Comparison of ENCODE assay signal across 11 cellular contexts in genomic region chr6:44117397-44118128, GRCh38. TPM values are rescaled to one million over a fixed set of nuclear protein-coding genes. Genes with fewer than 3 reads are reported as not detected.
DNase-seq lines count a peak whose midpoint lies in the region; ATAC-seq and TF ChIP-seq lines count a peak whose summit lies in the region.
"Had no signal": no experiment of that assay in that cellular context is flagged by ENCODE, and none has a peak within 500 bp of the region (broad histone marks: within the 10 kb centered on the region; RNA-seq: fewer than 3 reads in every experiment).

No MANE protein-coding gene starts in this region.

- H3K36me3 ChIP-seq in hepatocyte (replicated peaks; ENCODE audit: insufficient read depth, low read depth) (no peaks in the 10 kb centered on the region), skeletal muscle tissue (ENCODE audit: control insufficient read depth in 3 of 3, insufficient read depth in 3 of 3, low read length in 3 of 3) (peaks cover 14 to 16% (median 15%) of the 10 kb centered on the region in 3 donors)

- peaks cover 58% of the 10 kb centered on the region for H4K20me1 ChIP-seq in hepatocyte (ENCODE audit: insufficient read depth, poor library complexity, severe bottlenecking)

- peaks cover 24% of the 10 kb centered on the region for H3K36me3 Mint-ChIP-seq in activated T-cell treated with anti-CD3 and anti-CD28 coated beads, Interleukin-2, amount 50 U/mL, for 4 hours (ENCODE audit: insufficient read depth)

- no peaks in the 10 kb centered on the region for H3K9me3 ChIP-seq in hepatocyte (ENCODE audit: low read depth)
- H3K9me3 ChIP-seq in skeletal muscle tissue (ENCODE audit: control insufficient read depth in 3 of 3, low read length in 3 of 3): no peaks in the 10 kb centered on the region

- H3K4me3 ChIP-seq in hepatocyte: no peak overlapping the region
- H3K4me3 ChIP-seq in skeletal muscle tissue (ENCODE audit: low read length in 3 of 3): no peak overlapping the region

- H3K9me2 ChIP-seq in hepatocyte (replicated peaks; ENCODE audit: insufficient read depth): no peaks in the 10 kb centered on the region

- no peaks in the 10 kb centered on the region for H3K9me3 Mint-ChIP-seq in activated T-cell treated with anti-CD3 and anti-CD28 coated beads, Interleukin-2, amount 50 U/mL, for 4 hours

- DNase-seq in EH (ENCODE audit: low read depth) (peak; percentile 45), RPMI8226 (peak; percentile 75), hepatocyte (ENCODE audit: low spot score) (no peak), left ventricle myocardium superior (no peak), iPS-NIHi11 (ENCODE audit: low spot score) (no peak), iPS-NIHi7 (ENCODE audit: extremely low spot score) (no peak)
- no peak for DNase-seq in activated T-cell treated with anti-CD3 and anti-CD28 coated beads, Interleukin-2, amount 50 U/mL, for 4 hours
- DNase-seq: activated CD4-positive, CD25-positive, alpha-beta regulatory T cell had no signal

- TF ChIP-seq CTCF in hepatocyte (IDR thresholded peaks at IDR 0.05; ENCODE audit: poor library complexity): no peak

- H3K27me3 ChIP-seq in hepatocyte (no peaks in the 10 kb centered on the region), skeletal muscle tissue (ENCODE audit: control insufficient read depth in 3 of 3, insufficient read depth in 3 of 3, low read length in 3 of 3) (no peaks in the 10 kb centered on the region)

- H3K4me2 ChIP-seq in hepatocyte: peak overlapping the region; percentile 31

- H3K4me1 Mint-ChIP-seq in activated T-cell treated with anti-CD3 and anti-CD28 coated beads, Interleukin-2, amount 50 U/mL, for 4 hours (ENCODE audit: low read depth): peaks cover 55% of the 10 kb centered on the region

- intact Hi-C loops in left ventricle myocardium superior (cut with micrococcal nuclease): no loop called here

- H2AFZ ChIP-seq in hepatocyte: no peak overlapping the region

- peak overlapping the region in 1 of 3 donors; percentile 26 for H3K9ac ChIP-seq in skeletal muscle tissue (ENCODE audit: low read depth in 1 of 3, low read length in 3 of 3)

- H3K79me2 ChIP-seq in hepatocyte: peaks cover 86% of the 10 kb centered on the region

- 70% methylated on average over 6 of the region's 6 CpGs for WGBS in hepatocyte (ENCODE audit: low lambda C conversion rate, missing lambda C conversion rate)

- no peak for ATAC-seq in left ventricle myocardium superior
- ATAC-seq in activated T-cell treated with anti-CD3 and anti-CD28 coated beads, Interleukin-2, amount 50 U/mL, for 4 hours: no peak

- H3K4me1 ChIP-seq in hepatocyte (ENCODE audit: insufficient read depth): peaks cover 36% of the 10 kb centered on the region
- H3K4me1 ChIP-seq in skeletal muscle tissue (ENCODE audit: control insufficient read depth in 3 of 3, insufficient read depth in 3 of 3, low read length in 3 of 3): peaks cover 63 to 84% (median 82%) of the 10 kb centered on the region in 3 donors

- no peak overlapping the region for H3K4me3 Mint-ChIP-seq in activated T-cell treated with anti-CD3 and anti-CD28 coated beads, Interleukin-2, amount 50 U/mL, for 4 hours

- no peaks in the 10 kb centered on the region for H3K27me3 Mint-ChIP-seq in activated T-cell treated with anti-CD3 and anti-CD28 coated beads, Interleukin-2, amount 50 U/mL, for 4 hours (ENCODE audit: low read depth)

- H3K27ac ChIP-seq in hepatocyte: peak overlapping the region; percentile 79
- H3K27ac ChIP-seq in skeletal muscle tissue (ENCODE audit: low read depth, low read length): peak overlapping the region; percentile 78

RNA-seq across cellular contexts. Expression of gene MRPL14, which starts 9.7 kb away (rescaled TPM):
- total RNA-seq in hepatocyte: 58.3 and 64.3 TPM in 2 replicates
- 106 and 124 TPM in 2 replicates for polyA plus RNA-seq in hepatocyte
- 57.4 TPM for total RNA-seq in skeletal muscle tissue
- 38.8 TPM for total RNA-seq in left ventricle myocardium superior
- total RNA-seq in activated T-cell treated with anti-CD3 and anti-CD28 coated beads, Interleukin-2, amount 50 U/mL, for 4 hours: 10 to 100 TPM; 51.0 to 87.9 (median 56.6) TPM

RNA-seq across cellular contexts. Expression of gene TMEM63B, which starts 9.8 kb away (rescaled TPM):
- total RNA-seq in hepatocyte: 31.8 and 43.5 TPM in 2 replicates
- 28.7 and 31.4 TPM in 2 replicates for polyA plus RNA-seq in hepatocyte
- total RNA-seq in skeletal muscle tissue: 11.5 TPM
- 47.3 TPM for total RNA-seq in left ventricle myocardium superior
- 10 to 100 TPM; 17.4 to 22.6 (median 17.5) TPM for total RNA-seq in activated T-cell treated with anti-CD3 and anti-CD28 coated beads, Interleukin-2, amount 50 U/mL, for 4 hours

RNA-seq across cellular contexts. Expression of gene CAPN11, which starts 41.1 kb away (rescaled TPM):
- total RNA-seq in hepatocyte: 0.16 and 0.23 TPM in 2 replicates
- 0.13 and 0.39 TPM in 2 replicates for polyA plus RNA-seq in hepatocyte
- total RNA-seq in skeletal muscle tissue: 0.52 TPM
- total RNA-seq in left ventricle myocardium superior: 0.40 TPM
- under 1 TPM in 1 of 3 donors, not detected in 2; 0.68 TPM for total RNA-seq in activated T-cell treated with anti-CD3 and anti-CD28 coated beads, Interleukin-2, amount 50 U/mL, for 4 hours
- total RNA-seq: cerebellum, RPMI7951 had no signal

Comparison
In these comparisons a context has a peak if more than half of its experiments do, and no peak if none do; other contexts are left out.
1. DNase-seq: peak in EH (single experiment) and RPMI8226 (single experiment); none in hepatocyte (single experiment), left ventricle myocardium superior (single experiment), iPS-NIHi11 (single experiment), activated T-cell treated with anti-CD3 and anti-CD28 coated beads, Interleukin-2, amount 50 U/mL, for 4 hours (single experiment) and iPS-NIHi7 (single experiment).